In the genomic region with DNA sequence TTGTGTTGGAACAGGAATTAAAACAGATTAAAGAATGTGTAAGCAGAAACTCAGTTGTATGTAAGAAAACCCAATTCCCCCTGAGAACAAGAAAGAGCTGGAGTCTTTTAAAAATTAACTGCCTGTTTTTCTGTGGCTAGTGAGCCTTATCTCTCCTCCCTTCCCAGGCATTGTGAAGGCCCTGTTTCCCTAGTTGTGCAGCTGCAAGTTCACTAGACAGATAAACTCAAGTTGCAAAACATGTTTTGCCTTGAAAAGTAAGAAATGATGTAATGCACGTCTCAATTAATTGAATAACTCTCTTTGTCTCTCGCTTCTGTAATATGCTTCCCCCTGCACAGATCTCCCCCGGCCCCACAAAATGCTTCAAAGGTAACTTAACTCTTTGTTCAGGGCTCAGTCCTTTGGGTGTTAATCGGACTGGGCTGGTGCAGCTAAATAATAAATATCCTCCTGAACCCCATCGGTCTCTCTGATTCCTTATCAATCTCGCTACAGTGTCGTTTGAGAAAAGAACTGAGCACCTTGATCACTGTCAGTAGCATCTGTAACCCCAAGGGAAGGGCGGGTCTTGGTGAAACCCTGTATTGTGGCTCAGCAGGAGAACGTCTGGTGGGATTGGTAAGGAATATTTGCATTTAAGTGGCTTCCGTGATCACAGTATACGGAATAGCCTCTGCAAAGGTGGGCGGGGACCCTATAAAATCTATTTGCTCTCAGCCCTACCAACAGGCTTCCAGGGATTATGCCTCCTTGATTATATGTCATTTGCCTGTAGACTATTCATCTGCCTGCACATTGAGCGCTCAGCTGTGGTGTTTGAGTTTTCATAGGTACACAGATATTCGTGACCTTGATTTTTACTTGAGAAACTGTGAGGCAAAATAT, we compare ENCODE assay signal across 2 cellular contexts.
TF ChIP-seq lines count a peak whose summit lies in the region.

No MANE protein-coding gene starts in this region.

TF ChIP-seq in HEK293, 187 proteins besides CTCF, POLR2A, EP300 and RAD21:
- TF ChIP-seq ZNF335 (tag by site-specific recombination; conservative IDR thresholded peaks at IDR 0.05) = 0 out of 2 replicates have a peak, but pooled peaks have one; percentile 34
- TF ChIP-seq, protein P1, sequence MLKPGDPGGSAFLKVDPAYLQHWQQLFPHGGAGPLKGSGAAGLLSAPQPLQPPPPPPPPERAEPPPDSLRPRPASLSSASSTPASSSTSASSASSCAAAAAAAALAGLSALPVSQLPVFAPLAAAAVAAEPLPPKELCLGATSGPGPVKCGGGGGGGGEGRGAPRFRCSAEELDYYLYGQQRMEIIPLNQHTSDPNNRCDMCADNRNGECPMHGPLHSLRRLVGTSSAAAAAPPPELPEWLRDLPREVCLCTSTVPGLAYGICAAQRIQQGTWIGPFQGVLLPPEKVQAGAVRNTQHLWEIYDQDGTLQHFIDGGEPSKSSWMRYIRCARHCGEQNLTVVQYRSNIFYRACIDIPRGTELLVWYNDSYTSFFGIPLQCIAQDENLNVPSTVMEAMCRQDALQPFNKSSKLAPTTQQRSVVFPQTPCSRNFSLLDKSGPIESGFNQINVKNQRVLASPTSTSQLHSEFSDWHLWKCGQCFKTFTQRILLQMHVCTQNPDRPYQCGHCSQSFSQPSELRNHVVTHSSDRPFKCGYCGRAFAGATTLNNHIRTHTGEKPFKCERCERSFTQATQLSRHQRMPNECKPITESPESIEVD (tag by site-specific recombination; IDR thresholded peaks at IDR 0.05) = no peak
TF ChIP-seq in HEK293: peak in this region for 1.

TF ChIP-seq in K562, 482 proteins besides CTCF, POLR2A, EP300 and RAD21 (continues in another document):
- TF ChIP-seq HMGN3 (IDR thresholded peaks at IDR 0.05; ENCODE audit: borderline replicate concordance, extremely low read depth, insufficient read length, low read depth, low read length) = no peak
- peak; percentile 40 to 74; a peak in 3 of 4 replicates for TF ChIP-seq TBL1XR1 (IDR thresholded peaks at IDR 0.05; ENCODE audit: low read length in 2 of 2)
- TF ChIP-seq KLF16 (IDR thresholded peaks at IDR 0.05) = peak; percentile 82
- peak; percentile 91 for TF ChIP-seq ATF7 (IDR thresholded peaks at IDR 0.05)
- no peak for TF ChIP-seq ZNF347 (CRISPR knock-in tag; IDR thresholded peaks at IDR 0.05; ENCODE audit: low read depth)
- TF ChIP-seq ZNF232 (CRISPR knock-in tag; IDR thresholded peaks at IDR 0.05) = no peak
- TF ChIP-seq, protein P2, sequence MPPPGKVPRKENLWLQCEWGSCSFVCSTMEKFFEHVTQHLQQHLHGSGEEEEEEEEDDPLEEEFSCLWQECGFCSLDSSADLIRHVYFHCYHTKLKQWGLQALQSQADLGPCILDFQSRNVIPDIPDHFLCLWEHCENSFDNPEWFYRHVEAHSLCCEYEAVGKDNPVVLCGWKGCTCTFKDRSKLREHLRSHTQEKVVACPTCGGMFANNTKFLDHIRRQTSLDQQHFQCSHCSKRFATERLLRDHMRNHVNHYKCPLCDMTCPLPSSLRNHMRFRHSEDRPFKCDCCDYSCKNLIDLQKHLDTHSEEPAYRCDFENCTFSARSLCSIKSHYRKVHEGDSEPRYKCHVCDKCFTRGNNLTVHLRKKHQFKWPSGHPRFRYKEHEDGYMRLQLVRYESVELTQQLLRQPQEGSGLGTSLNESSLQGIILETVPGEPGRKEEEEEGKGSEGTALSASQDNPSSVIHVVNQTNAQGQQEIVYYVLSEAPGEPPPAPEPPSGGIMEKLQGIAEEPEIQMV (tag; conservative IDR thresholded peaks at IDR 0.05; ENCODE audit: low read depth) = no peak
- peak; percentile 25; the same call in 1 of the 2 replicates for TF ChIP-seq CXXC5 (CRISPR knock-in tag; IDR thresholded peaks at IDR 0.05)
- TF ChIP-seq, protein P3, sequence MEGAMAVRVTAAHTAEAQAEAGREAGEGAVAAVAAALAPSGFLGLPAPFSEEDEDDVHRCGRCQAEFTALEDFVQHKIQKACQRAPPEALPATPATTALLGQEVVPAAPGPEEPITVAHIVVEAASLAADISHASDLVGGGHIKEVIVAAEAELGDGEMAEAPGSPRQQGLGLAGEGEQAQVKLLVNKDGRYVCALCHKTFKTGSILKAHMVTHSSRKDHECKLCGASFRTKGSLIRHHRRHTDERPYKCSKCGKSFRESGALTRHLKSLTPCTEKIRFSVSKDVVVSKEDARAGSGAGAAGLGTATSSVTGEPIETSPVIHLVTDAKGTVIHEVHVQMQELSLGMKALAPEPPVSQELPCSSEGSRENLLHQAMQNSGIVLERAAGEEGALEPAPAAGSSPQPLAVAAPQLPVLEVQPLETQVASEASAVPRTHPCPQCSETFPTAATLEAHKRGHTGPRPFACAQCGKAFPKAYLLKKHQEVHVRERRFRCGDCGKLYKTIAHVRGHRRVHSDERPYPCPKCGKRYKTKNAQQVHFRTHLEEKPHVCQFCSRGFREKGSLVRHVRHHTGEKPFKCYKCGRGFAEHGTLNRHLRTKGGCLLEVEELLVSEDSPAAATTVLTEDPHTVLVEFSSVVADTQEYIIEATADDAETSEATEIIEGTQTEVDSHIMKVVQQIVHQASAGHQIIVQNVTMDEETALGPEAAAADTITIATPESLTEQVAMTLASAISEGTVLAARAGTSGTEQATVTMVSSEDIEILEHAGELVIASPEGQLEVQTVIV (CRISPR knock-in tag; IDR thresholded peaks at IDR 0.05; ENCODE audit: borderline replicate concordance) = no peak
- peak; percentile 87 for TF ChIP-seq TRIM24 (IDR thresholded peaks at IDR 0.05)
- no peak for TF ChIP-seq SAP30 (IDR thresholded peaks at IDR 0.05; ENCODE audit: borderline replicate concordance, insufficient read depth, low read depth, low read length, poor library complexity, severe bottlenecking)
- no peak for TF ChIP-seq RBM25 (IDR thresholded peaks at IDR 0.05; ENCODE audit: low read depth, low read length, severe bottlenecking)
- no peak for TF ChIP-seq L3MBTL2 (IDR thresholded peaks at IDR 0.05)
- TF ChIP-seq ARNT (IDR thresholded peaks at IDR 0.05) = no peak
- TF ChIP-seq ARID1B (IDR thresholded peaks at IDR 0.05) = peak; percentile 90
- TF ChIP-seq, protein P4, sequence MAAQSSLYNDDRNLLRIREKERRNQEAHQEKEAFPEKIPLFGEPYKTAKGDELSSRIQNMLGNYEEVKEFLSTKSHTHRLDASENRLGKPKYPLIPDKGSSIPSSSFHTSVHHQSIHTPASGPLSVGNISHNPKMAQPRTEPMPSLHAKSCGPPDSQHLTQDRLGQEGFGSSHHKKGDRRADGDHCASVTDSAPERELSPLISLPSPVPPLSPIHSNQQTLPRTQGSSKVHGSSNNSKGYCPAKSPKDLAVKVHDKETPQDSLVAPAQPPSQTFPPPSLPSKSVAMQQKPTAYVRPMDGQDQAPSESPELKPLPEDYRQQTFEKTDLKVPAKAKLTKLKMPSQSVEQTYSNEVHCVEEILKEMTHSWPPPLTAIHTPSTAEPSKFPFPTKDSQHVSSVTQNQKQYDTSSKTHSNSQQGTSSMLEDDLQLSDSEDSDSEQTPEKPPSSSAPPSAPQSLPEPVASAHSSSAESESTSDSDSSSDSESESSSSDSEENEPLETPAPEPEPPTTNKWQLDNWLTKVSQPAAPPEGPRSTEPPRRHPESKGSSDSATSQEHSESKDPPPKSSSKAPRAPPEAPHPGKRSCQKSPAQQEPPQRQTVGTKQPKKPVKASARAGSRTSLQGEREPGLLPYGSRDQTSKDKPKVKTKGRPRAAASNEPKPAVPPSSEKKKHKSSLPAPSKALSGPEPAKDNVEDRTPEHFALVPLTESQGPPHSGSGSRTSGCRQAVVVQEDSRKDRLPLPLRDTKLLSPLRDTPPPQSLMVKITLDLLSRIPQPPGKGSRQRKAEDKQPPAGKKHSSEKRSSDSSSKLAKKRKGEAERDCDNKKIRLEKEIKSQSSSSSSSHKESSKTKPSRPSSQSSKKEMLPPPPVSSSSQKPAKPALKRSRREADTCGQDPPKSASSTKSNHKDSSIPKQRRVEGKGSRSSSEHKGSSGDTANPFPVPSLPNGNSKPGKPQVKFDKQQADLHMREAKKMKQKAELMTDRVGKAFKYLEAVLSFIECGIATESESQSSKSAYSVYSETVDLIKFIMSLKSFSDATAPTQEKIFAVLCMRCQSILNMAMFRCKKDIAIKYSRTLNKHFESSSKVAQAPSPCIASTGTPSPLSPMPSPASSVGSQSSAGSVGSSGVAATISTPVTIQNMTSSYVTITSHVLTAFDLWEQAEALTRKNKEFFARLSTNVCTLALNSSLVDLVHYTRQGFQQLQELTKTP (IDR thresholded peaks at IDR 0.05; ENCODE audit: low read depth in 1 of 2, partially characterized antibody in 2 of 2) = peak in 1 of 2 experiments; percentile 49
- no peak for TF ChIP-seq ZNF217 (CRISPR knock-in tag; IDR thresholded peaks at IDR 0.05)
- peak; percentile 95 for TF ChIP-seq CEBPB (tag; IDR thresholded peaks at IDR 0.05)
- no peak for TF ChIP-seq SLC30A9 (CRISPR knock-in tag; IDR thresholded peaks at IDR 0.05)
- TF ChIP-seq ATF1 (CRISPR knock-in tag; IDR thresholded peaks at IDR 0.05) = no peak
- TF ChIP-seq ATF1 (tag; IDR thresholded peaks at IDR 0.05) = no peak
- TF ChIP-seq TAL1 (IDR thresholded peaks at IDR 0.05) = peak; percentile 88
- TF ChIP-seq, protein P5, sequence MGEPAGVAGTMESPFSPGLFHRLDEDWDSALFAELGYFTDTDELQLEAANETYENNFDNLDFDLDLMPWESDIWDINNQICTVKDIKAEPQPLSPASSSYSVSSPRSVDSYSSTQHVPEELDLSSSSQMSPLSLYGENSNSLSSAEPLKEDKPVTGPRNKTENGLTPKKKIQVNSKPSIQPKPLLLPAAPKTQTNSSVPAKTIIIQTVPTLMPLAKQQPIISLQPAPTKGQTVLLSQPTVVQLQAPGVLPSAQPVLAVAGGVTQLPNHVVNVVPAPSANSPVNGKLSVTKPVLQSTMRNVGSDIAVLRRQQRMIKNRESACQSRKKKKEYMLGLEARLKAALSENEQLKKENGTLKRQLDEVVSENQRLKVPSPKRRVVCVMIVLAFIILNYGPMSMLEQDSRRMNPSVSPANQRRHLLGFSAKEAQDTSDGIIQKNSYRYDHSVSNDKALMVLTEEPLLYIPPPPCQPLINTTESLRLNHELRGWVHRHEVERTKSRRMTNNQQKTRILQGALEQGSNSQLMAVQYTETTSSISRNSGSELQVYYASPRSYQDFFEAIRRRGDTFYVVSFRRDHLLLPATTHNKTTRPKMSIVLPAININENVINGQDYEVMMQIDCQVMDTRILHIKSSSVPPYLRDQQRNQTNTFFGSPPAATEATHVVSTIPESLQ (CRISPR knock-in tag; IDR thresholded peaks at IDR 0.05) = no peak
- 0 out of 2 replicates have a peak, but pooled peaks have one; percentile 4 for TF ChIP-seq MBD2 (IDR thresholded peaks at IDR 0.05; ENCODE audit: borderline replicate concordance, low read depth)
- TF ChIP-seq ZNF239 (CRISPR knock-in tag; IDR thresholded peaks at IDR 0.05) = no peak
- TF ChIP-seq, protein P6, sequence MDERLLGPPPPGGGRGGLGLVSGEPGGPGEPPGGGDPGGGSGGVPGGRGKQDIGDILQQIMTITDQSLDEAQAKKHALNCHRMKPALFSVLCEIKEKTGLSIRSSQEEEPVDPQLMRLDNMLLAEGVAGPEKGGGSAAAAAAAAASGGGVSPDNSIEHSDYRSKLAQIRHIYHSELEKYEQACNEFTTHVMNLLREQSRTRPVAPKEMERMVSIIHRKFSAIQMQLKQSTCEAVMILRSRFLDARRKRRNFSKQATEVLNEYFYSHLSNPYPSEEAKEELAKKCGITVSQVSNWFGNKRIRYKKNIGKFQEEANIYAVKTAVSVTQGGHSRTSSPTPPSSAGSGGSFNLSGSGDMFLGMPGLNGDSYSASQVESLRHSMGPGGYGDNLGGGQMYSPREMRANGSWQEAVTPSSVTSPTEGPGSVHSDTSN (CRISPR knock-in tag; IDR thresholded peaks at IDR 0.05; ENCODE audit: low read depth) = no peak
- TF ChIP-seq, protein P6 (tag; conservative IDR thresholded peaks at IDR 0.05; ENCODE audit: low read depth) = no peak
- no peak for TF ChIP-seq ZNF184 (CRISPR knock-in tag; IDR thresholded peaks at IDR 0.05)
- TF ChIP-seq PCBP1 (IDR thresholded peaks at IDR 0.05; ENCODE audit: low read depth, low read length, poor library complexity, severe bottlenecking) = no peak
- peak; percentile 82 for TF ChIP-seq CBFA2T2 (conservative IDR thresholded peaks at IDR 0.05)
- TF ChIP-seq SETDB1 (IDR thresholded peaks at IDR 0.05; ENCODE audit: low read length) = no peak
- no peak for TF ChIP-seq ZNF224 (CRISPR knock-in tag; IDR thresholded peaks at IDR 0.05)
- TF ChIP-seq WHSC1 (IDR thresholded peaks at IDR 0.05; ENCODE audit: low read length) = no peak
- 0 out of 4 replicates have a peak, but pooled peaks of 1 of the 2 experiments have one; percentile 14 for TF ChIP-seq RCOR1 (IDR thresholded peaks at IDR 0.05; ENCODE audit: borderline replicate concordance in 1 of 2, low read depth in 2 of 2, low read length in 2 of 2)
- peak; percentile 69 for TF ChIP-seq SMARCE1 (IDR thresholded peaks at IDR 0.05)
- TF ChIP-seq GATA2 (CRISPR knock-in tag; IDR thresholded peaks at IDR 0.05) = peak; percentile 87
- no peak for TF ChIP-seq STAG1 (CRISPR knock-in tag; IDR thresholded peaks at IDR 0.05; ENCODE audit: borderline replicate concordance)
- peak; percentile 58 for TF ChIP-seq HDAC3 (IDR thresholded peaks at IDR 0.05; ENCODE audit: borderline replicate concordance, partially characterized antibody)
- no peak for TF ChIP-seq CBX3 (IDR thresholded peaks at IDR 0.05; ENCODE audit: borderline replicate concordance in 1 of 2, low read length in 2 of 2)
- no peak for TF ChIP-seq FOXA3 (CRISPR knock-in tag; conservative IDR thresholded peaks at IDR 0.05 in 1 of 2, IDR thresholded peaks at IDR 0.05 in 1 of 2)
- TF ChIP-seq, protein P7, sequence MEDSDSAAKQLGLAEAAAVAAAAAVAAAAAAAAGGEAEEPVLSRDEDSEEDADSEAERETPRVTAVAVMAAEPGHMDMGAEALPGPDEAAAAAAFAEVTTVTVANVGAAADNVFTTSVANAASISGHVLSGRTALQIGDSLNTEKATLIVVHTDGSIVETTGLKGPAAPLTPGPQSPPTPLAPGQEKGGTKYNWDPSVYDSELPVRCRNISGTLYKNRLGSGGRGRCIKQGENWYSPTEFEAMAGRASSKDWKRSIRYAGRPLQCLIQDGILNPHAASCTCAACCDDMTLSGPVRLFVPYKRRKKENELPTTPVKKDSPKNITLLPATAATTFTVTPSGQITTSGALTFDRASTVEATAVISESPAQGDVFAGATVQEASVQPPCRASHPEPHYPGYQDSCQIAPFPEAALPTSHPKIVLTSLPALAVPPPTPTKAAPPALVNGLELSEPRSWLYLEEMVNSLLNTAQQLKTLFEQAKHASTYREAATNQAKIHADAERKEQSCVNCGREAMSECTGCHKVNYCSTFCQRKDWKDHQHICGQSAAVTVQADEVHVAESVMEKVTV (CRISPR knock-in tag; IDR thresholded peaks at IDR 0.05) = no peak
- TF ChIP-seq MTA2 (IDR thresholded peaks at IDR 0.05; ENCODE audit: low read depth) = peak; percentile 79
- TF ChIP-seq FOXM1 (IDR thresholded peaks at IDR 0.05; ENCODE audit: low read depth) = peak; percentile 96
- TF ChIP-seq FOXM1 (CRISPR knock-in tag; IDR thresholded peaks at IDR 0.05; ENCODE audit: low read depth) = no peak
- TF ChIP-seq TARDBP (IDR thresholded peaks at IDR 0.05) = no peak
